In the genomic region with DNA sequence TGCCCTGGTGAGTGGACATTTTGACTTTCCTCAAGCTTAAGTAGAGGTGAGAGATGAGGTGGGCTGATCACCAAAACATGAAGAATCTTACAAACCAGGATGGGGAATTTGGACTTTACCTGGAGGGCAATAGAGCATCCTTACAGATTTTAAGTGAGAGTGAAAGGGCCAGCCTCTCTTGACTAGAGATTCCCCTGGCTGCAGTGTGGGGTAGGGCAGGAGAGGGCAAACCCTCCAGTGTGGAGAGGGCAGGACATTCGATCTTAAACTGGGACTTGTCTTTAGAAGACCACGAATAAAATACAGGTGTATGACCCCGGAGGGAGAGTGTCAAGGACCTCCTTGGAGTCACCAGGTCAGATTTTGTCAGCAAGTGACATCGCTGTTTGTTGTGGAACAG, we compare ENCODE assay signal across 24 cellular contexts.
DNase-seq lines count a peak whose midpoint lies in the region; ATAC-seq, FAIRE-seq and TF ChIP-seq lines count a peak whose summit lies in the region.
"Had no signal": no experiment of that assay in that cellular context is flagged by ENCODE, and none has a peak within 500 bp of the region (broad histone marks: within the 10 kb centered on the region; RNA-seq: fewer than 3 reads in every experiment).

No MANE protein-coding gene starts in this region.

- no peak overlapping the region for H3K27ac Mint-ChIP-seq in endodermal cell

- 87 to 88% methylated on average over 4 of the region's 4 CpGs for WGBS in endodermal cell (ENCODE audit: insufficient coverage in 1 of 2, insufficient read length in 1 of 2), 2 experiments

- no peaks in the 10 kb centered on the region for H3K9me3 ChIP-seq in RWPE2 (ENCODE audit: severe bottlenecking)
- no peaks in the 10 kb centered on the region for H3K9me3 ChIP-seq in endodermal cell (ENCODE audit: control insufficient read depth, low read length)

- no peaks in the 10 kb centered on the region for H3K27me3 ChIP-seq in RWPE2 (ENCODE audit: insufficient read depth, poor library complexity, severe bottlenecking)
- no peaks in the 10 kb centered on the region for H3K27me3 ChIP-seq in endodermal cell (ENCODE audit: control insufficient read depth, insufficient read depth, low read length, poor library complexity, severe bottlenecking)

- H3K27me3 Mint-ChIP-seq in endodermal cell (ENCODE audit: insufficient read depth): peaks cover under 1% of the 10 kb centered on the region

- no peak overlapping the region for H3K4me3 ChIP-seq in RWPE2 (ENCODE audit: severe bottlenecking)
- no peak overlapping the region for H3K4me3 ChIP-seq in endodermal cell (ENCODE audit: low read length)

- no peak for TF ChIP-seq CTCF in RWPE2 (IDR thresholded peaks at IDR 0.05; ENCODE audit: poor library complexity, severe bottlenecking)
- peak; percentile 56 for TF ChIP-seq CTCF in endodermal cell (conservative IDR thresholded peaks at IDR 0.05)

- H3K4me1 Mint-ChIP-seq in endodermal cell: peaks cover 11% of the 10 kb centered on the region

- H3K36me3 Mint-ChIP-seq in endodermal cell (ENCODE audit: low read depth): no peaks in the 10 kb centered on the region

- H3K27ac ChIP-seq in RWPE2 (ENCODE audit: poor library complexity, severe bottlenecking) (no peak overlapping the region), endodermal cell (ENCODE audit: low read depth, low read length) (no peak overlapping the region)
- H3K27ac ChIP-seq: 22Rv1 had no signal

- no peak for FAIRE-seq in frontal cortex (lab: Jason Lieb, UNC)
- FAIRE-seq: GM18507, HTR-8/SVneo had no signal

- no peaks in the 10 kb centered on the region for H3K9me3 Mint-ChIP-seq in endodermal cell

- H3K4me1 ChIP-seq in RWPE2 (ENCODE audit: insufficient read depth, poor library complexity, severe bottlenecking) (no peaks in the 10 kb centered on the region), endodermal cell (ENCODE audit: control insufficient read depth, insufficient read depth, low read length) (peaks cover 4% of the 10 kb centered on the region)

- H3K36me3 ChIP-seq in RWPE2 (ENCODE audit: low read depth) (no peaks in the 10 kb centered on the region), endodermal cell (ENCODE audit: control insufficient read depth, insufficient read depth, low read length) (no peaks in the 10 kb centered on the region)

- H3K4me3 Mint-ChIP-seq in endodermal cell: no peak overlapping the region

- DNase-seq in DMS 273 (lab: John Stamatoyannopoulos, UW; ENCODE audit: unreplicated experiment): peak; percentile 9
- DNase-seq in DMS 273 treated with DMSO at 0.1 percent for 48 hours (lab: John Stamatoyannopoulos, UW): no peak
- DNase-seq in RWPE2 (ENCODE audit: low spot score): no peak
- no peak for DNase-seq in endodermal cell
- no peak for DNase-seq in NCI-H187 (lab: John Stamatoyannopoulos, UW)
- DNase-seq in frontal cortex (ENCODE audit: low spot score in 2 of 2): no peak
- DNase-seq: ACHN, Calu3, GOT3, KBM-7, MV-4-11, NCI-H1105, NCI-H1436 treated with DMSO at 0.1 percent for 48 hours, NCI-H1930, NCI-H2107, NCI-H446 treated with DMSO at 0.1 percent for 48 hours, NCI-H526, RPMI8226, SHP77 had no signal

- ATAC-seq in RWPE2 (ENCODE audit: low read depth) (peak; percentile 42; the same call in 1 of the 3 replicates), HG02610 (IDR thresholded peaks at IDR 0.05; ENCODE audit: unreplicated experiment) (no peak)
- ATAC-seq: HCT116 had no signal

- no peak overlapping the region for H3K9ac ChIP-seq in endodermal cell (ENCODE audit: extremely low read depth, low read length, poor library complexity, severe bottlenecking)
